ENCODE assay signal across 23 cellular contexts in genomic region chr2:199207011-199207410, GRCh38.
"Had no signal": no experiment of that assay in that cellular context is flagged by ENCODE, and none has a peak within 500 bp of the region (broad histone marks: within the 10 kb centered on the region; RNA-seq: fewer than 3 reads in every experiment).

No MANE protein-coding gene starts in this region.

- H3K36me3 ChIP-seq: colonic mucosa, gastroesophageal sphincter, neutrophil, right atrium auricular region, sigmoid colon, stomach, thoracic aorta, transverse colon had no signal

- H3K4me2 ChIP-seq: hepatocyte had no signal

- H3K27ac ChIP-seq: colonic mucosa, gastroesophageal sphincter, hepatocyte, neutrophil, right atrium auricular region, sigmoid colon, stomach, thoracic aorta, transverse colon had no signal

- H3K4me1 ChIP-seq: colonic mucosa, gastroesophageal sphincter, right atrium auricular region, sigmoid colon, stomach, transverse colon had no signal

- H3K27me3 ChIP-seq: colonic mucosa, gastroesophageal sphincter, hepatocyte, neutrophil, right atrium auricular region, sigmoid colon, stomach, transverse colon had no signal

- H3K4me3 ChIP-seq: colonic mucosa, gastroesophageal sphincter, hepatocyte, lung, right atrium auricular region, sigmoid colon, stomach, thoracic aorta, transverse colon had no signal

- DNase-seq: cerebellar nuclear complex; colonic mucosa; effector CD4-positive, alpha-beta T cell; foreskin fibroblast; kidney; left colon; left ventricle myocardium superior; mesenchymal stem cell; naive thymus-derived CD8-positive, alpha-beta T cell; posterior cingulate gyrus; sigmoid colon; small intestine; stimulated activated CD4-positive, alpha-beta T cell treated with anti-CD3 and anti-CD28 coated beads, Interleukin-12 subunit alpha, Interleukin-12 subunit beta, amount 100 ng/mL, for 4 hours; stimulated activated naive CD4-positive, alpha-beta T cell; stomach; substantia nigra; transverse colon had no signal

- H3K9me3 ChIP-seq: colonic mucosa, neutrophil had no signal

- H2AFZ ChIP-seq: hepatocyte had no signal

- H3K79me2 ChIP-seq: hepatocyte had no signal
